9 cellular contexts compared by ENCODE assay signal in the genomic region with DNA sequence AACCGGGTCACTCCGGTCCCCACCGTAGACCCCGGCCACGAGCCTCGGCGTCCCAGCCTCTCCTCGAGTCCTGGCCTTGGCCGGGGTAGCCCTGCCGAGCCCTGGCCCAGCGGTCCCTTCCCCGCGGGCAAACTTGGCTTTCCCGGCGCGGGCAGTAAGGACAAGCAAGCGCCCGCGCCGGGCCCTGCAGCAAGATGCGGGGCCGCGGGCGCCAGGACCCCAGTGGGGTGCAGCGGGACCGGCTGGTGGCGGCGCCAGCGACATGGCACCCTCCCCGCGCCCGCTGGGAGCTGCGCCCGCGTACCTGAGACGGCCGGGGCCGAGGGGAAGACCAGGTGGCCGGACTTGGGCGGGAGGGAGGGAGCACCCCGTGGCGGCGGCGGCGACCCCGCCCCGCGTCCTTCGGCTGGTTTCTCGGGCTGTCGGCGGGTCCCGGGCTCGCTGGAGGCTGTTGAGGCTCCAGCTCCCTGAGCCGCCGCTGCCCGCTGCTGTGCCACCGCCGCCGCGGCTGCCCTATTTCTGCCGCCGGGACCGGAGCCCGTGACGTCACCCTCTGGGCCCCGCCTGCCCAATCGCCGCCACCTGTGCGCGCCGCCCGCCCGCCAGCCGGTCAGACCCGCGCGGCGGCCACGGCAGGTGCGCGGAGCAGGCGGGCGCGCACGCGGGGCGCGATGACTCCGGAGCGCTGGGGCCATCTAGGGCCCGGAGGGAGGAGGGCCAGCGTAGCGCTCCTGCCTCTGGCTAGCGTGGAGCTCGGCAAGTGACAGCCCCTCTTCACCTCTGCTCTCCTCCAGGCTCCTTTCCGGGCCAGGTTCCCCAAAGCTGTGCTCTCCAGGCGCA. TPM values are rescaled to one million over a fixed set of nuclear protein-coding genes. Genes with fewer than 3 reads are reported as not detected.
DNase-seq lines count a peak whose midpoint lies in the region; ATAC-seq lines count a peak whose summit lies in the region.
"Had no signal": no experiment of that assay in that cellular context is flagged by ENCODE, and none has a peak within 500 bp of the region (broad histone marks: within the 10 kb centered on the region; RNA-seq: fewer than 3 reads in every experiment).

A gene (minus strand): TSS at position 521 of the 840 bp plus-strand sequence.

- H3K4me3 Mint-ChIP-seq in stimulated activated effector memory CD8-positive, alpha-beta T cell treated with anti-CD3 and anti-CD28 coated beads, Interleukin-12 subunit alpha, Interleukin-12 subunit beta, amount 100 ng/mL, for 72 hours: peak within 1 kb of the TSS; percentile 62

- peaks cover 8% of the 10 kb centered on the region for H3K4me1 Mint-ChIP-seq in stimulated activated effector memory CD8-positive, alpha-beta T cell treated with anti-CD3 and anti-CD28 coated beads, Interleukin-12 subunit alpha, Interleukin-12 subunit beta, amount 100 ng/mL, for 72 hours

- H3K27ac ChIP-seq in angular gyrus (ENCODE audit: low read depth, low read length): peak within 1 kb of the TSS; percentile 33

- H3K9me3 Mint-ChIP-seq in stimulated activated effector memory CD8-positive, alpha-beta T cell treated with anti-CD3 and anti-CD28 coated beads, Interleukin-12 subunit alpha, Interleukin-12 subunit beta, amount 100 ng/mL, for 72 hours: no peaks in the 10 kb centered on the region

- H3K27ac Mint-ChIP-seq in stimulated activated effector memory CD8-positive, alpha-beta T cell treated with anti-CD3 and anti-CD28 coated beads, Interleukin-12 subunit alpha, Interleukin-12 subunit beta, amount 100 ng/mL, for 72 hours: no peak within 1 kb of the TSS

- peak; percentile 78 for ATAC-seq in left colon
- peak; percentile 52 for ATAC-seq in stimulated activated effector memory CD8-positive, alpha-beta T cell treated with anti-CD3 and anti-CD28 coated beads, Interleukin-12 subunit alpha, Interleukin-12 subunit beta, amount 100 ng/mL, for 72 hours
- no peak for ATAC-seq in HG02840 (IDR thresholded peaks at IDR 0.05; ENCODE audit: low FRiP score, unreplicated experiment)

- DNase-seq in NCI-H2196 treated with DMSO at 0.1 percent for 48 hours (lab: John Stamatoyannopoulos, UW; ENCODE audit: unreplicated experiment) (peak; percentile 69), left colon (peak in 1 of 2 donors; percentile 49), GM03348 (ENCODE audit: low spot score) (no peak), UCSD-AML1 (lab: John Stamatoyannopoulos, UW; ENCODE audit: unreplicated experiment) (no peak)
- DNase-seq in stimulated activated effector memory CD8-positive, alpha-beta T cell treated with anti-CD3 and anti-CD28 coated beads, Interleukin-12 subunit alpha, Interleukin-12 subunit beta, amount 100 ng/mL, for 72 hours (ENCODE audit: low spot score in 2 of 2): peak in 1 of 2 donors; percentile 7

- no peaks in the 10 kb centered on the region for H3K36me3 Mint-ChIP-seq in stimulated activated effector memory CD8-positive, alpha-beta T cell treated with anti-CD3 and anti-CD28 coated beads, Interleukin-12 subunit alpha, Interleukin-12 subunit beta, amount 100 ng/mL, for 72 hours

- H3K4me3 ChIP-seq in GM08714 (ENCODE audit: low read length): peak within 1 kb of the TSS; percentile 28; the same call in 1 of the 2 replicates

- intact Hi-C loops in left colon (cut with DNase I, micrococcal nuclease): no loop called here

RNA-seq across cellular contexts. Expression of the gene that starts here (rescaled TPM):
- total RNA-seq in left colon: under 1 TPM; 0.34 to 0.39 TPM
- total RNA-seq: epithelial cell of proximal tubule had no signal

Comparison
In these comparisons a context has a peak if more than half of its experiments do, and no peak if none do; other contexts are left out.
1. Peak in ATAC-seq in left colon; RNA of the gene not detected or under 1 TPM.